In genomic region chr11:76823481-76824028, GRCh38 we compare ENCODE assay signal across 8 cellular contexts. TPM values are rescaled to one million over a fixed set of nuclear protein-coding genes. Genes with fewer than 3 reads are reported as not detected.
DNase-seq lines count a peak whose midpoint lies in the region; ATAC-seq lines count a peak whose summit lies in the region.

No MANE protein-coding gene starts in this region.

- H3K36me3 Mint-ChIP-seq in activated CD4-positive, alpha-beta T cell treated with anti-CD3 and anti-CD28 coated beads, Interleukin-2, amount 10 ng/mL, durations not matched to agents 7 days and 5 days (ENCODE audit: low read depth) = no peaks in the 10 kb centered on the region

- CTCF ChIA-PET in activated CD4-positive, alpha-beta T cell treated with anti-CD3 and anti-CD28 coated beads, Interleukin-2, amount 10 ng/mL, durations not matched to agents 7 days and 5 days (lab: Charles Lee) = no interaction called here

- no peak overlapping the region for H3K27ac Mint-ChIP-seq in activated CD4-positive, alpha-beta T cell treated with anti-CD3 and anti-CD28 coated beads, Interleukin-2, amount 10 ng/mL, durations not matched to agents 7 days and 5 days

- intact Hi-C loops in sciatic nerve (cut with DNase I) = no loop called here

- peaks cover 4% of the 10 kb centered on the region for H3K9me3 Mint-ChIP-seq in activated CD4-positive, alpha-beta T cell treated with anti-CD3 and anti-CD28 coated beads, Interleukin-2, amount 10 ng/mL, durations not matched to agents 7 days and 5 days

- H3K27me3 Mint-ChIP-seq in activated CD4-positive, alpha-beta T cell treated with anti-CD3 and anti-CD28 coated beads, Interleukin-2, amount 10 ng/mL, durations not matched to agents 7 days and 5 days = peaks cover 5% of the 10 kb centered on the region

- DNase-seq in HCEC 1CT = peak; percentile 67
- peak; percentile 64 for DNase-seq in SW480 (ENCODE audit: low spot score)
- DNase-seq in glomerular endothelial cell (ENCODE audit: extremely low read depth, low read depth, low spot score) = peak; percentile 98
- DNase-seq in sciatic nerve (ENCODE audit: low spot score) = no peak
- DNase-seq in nucleus accumbens (lab: John Stamatoyannopoulos, UW) = no peak
- no peak for DNase-seq in COLO668 (lab: John Stamatoyannopoulos, UW; ENCODE audit: unreplicated experiment)
- no peak for DNase-seq in stimulated activated CD4-positive, alpha-beta T cell treated with anti-CD3 and anti-CD28 coated beads, Interleukin-2, amount 100 ng/mL, for 48 hours
- DNase-seq in activated CD4-positive, alpha-beta T cell treated with anti-CD3 and anti-CD28 coated beads, Interleukin-2, amount 10 ng/mL, durations not matched to agents 7 days and 5 days = no peak

- ATAC-seq in sciatic nerve = peak; percentile 26

- no peak overlapping the region for H3K4me3 Mint-ChIP-seq in activated CD4-positive, alpha-beta T cell treated with anti-CD3 and anti-CD28 coated beads, Interleukin-2, amount 10 ng/mL, durations not matched to agents 7 days and 5 days

- POLR2A ChIA-PET in activated CD4-positive, alpha-beta T cell treated with anti-CD3 and anti-CD28 coated beads, Interleukin-2, amount 10 ng/mL, durations not matched to agents 7 days and 5 days (lab: Charles Lee) = interaction anchor here (0.5 kb wide), 1 partner anchor 133 kb away, joined by 4 read pairs; no protein-coding TSS in a partner anchor

- peaks cover 29% of the 10 kb centered on the region for H3K4me1 Mint-ChIP-seq in activated CD4-positive, alpha-beta T cell treated with anti-CD3 and anti-CD28 coated beads, Interleukin-2, amount 10 ng/mL, durations not matched to agents 7 days and 5 days

RNA-seq across cellular contexts. Expression of gene ACER3, which starts 37.2 kb away (rescaled TPM):
- total RNA-seq in glomerular endothelial cell (22.1 and 31.9 TPM in 2 replicates), sciatic nerve (56.7 TPM)
- 10 to 100 TPM; 10.7 to 12.5 TPM for total RNA-seq in activated CD4-positive, alpha-beta T cell treated with anti-CD3 and anti-CD28 coated beads, Interleukin-2, amount 10 ng/mL, durations not matched to agents 7 days and 5 days

RNA-seq across cellular contexts. Expression of gene TSKU, which starts 40.4 kb away (rescaled TPM):
- total RNA-seq in glomerular endothelial cell (34.9 and 39.0 TPM in 2 replicates), sciatic nerve (48.8 TPM)
- total RNA-seq in activated CD4-positive, alpha-beta T cell treated with anti-CD3 and anti-CD28 coated beads, Interleukin-2, amount 10 ng/mL, durations not matched to agents 7 days and 5 days = 1 to 10 TPM in 1 of 2 experiments, under 1 TPM in 1; 0.99 to 1.3 TPM

Comparison
In these comparisons a context has a peak if more than half of its experiments do, and no peak if none do; other contexts are left out.
1. DNase-seq: peak in HCEC 1CT (single experiment), SW480 (single experiment) and glomerular endothelial cell (single experiment); none in sciatic nerve (single experiment), nucleus accumbens (0 of 56), COLO668 (single experiment), stimulated activated CD4-positive, alpha-beta T cell treated with anti-CD3 and anti-CD28 coated beads, Interleukin-2, amount 100 ng/mL, for 48 hours (0 of 2) and activated CD4-positive, alpha-beta T cell treated with anti-CD3 and anti-CD28 coated beads, Interleukin-2, amount 10 ng/mL, durations not matched to agents 7 days and 5 days (single experiment).
2. RNA of gene TSKU, which starts 40.4 kb away (total RNA-seq): 48.8 TPM in sciatic nerve (single experiment) and 34.9 to 39.0 TPM in glomerular endothelial cell; 0.99 to 1.3 TPM in activated CD4-positive, alpha-beta T cell treated with anti-CD3 and anti-CD28 coated beads, Interleukin-2, amount 10 ng/mL, durations not matched to agents 7 days and 5 days; every median in the first group is over 10 times any median in the second.